16 cellular contexts compared by ENCODE assay signal in the genomic region with DNA sequence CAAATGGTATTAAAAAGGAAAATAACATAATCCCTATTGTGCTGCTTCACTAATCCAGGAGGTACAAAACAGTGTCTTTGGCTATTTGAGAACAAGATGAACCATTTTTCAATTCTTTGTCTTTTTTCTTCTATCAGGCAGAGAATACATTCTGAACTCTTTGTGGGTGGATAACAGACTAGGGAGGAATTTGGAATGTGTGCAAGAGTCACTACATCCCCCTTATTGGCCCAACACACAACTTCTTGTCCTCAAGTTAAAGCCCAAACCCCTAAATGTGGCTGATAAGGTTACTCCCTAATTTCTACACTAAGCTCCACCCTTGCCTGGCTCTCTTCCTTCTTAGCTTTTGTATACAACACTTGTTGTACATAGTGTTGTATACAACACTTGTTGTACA.
DNase-seq lines count a peak whose midpoint lies in the region; ATAC-seq and TF ChIP-seq lines count a peak whose summit lies in the region.
"Had no signal": no experiment of that assay in that cellular context is flagged by ENCODE, and none has a peak within 500 bp of the region (broad histone marks: within the 10 kb centered on the region; RNA-seq: fewer than 3 reads in every experiment).

No MANE protein-coding gene starts in this region.

- no peak overlapping the region for H3K23ac ChIP-seq in IMR-90 (ENCODE audit: low read depth, low read length)

- no peak overlapping the region for H4K5ac ChIP-seq in IMR-90 (ENCODE audit: low read depth, low read length)

- no peak overlapping the region for H4K91ac ChIP-seq in IMR-90 (ENCODE audit: insufficient read depth, low read depth, low read length)

- no peak overlapping the region for H2AK9ac ChIP-seq in IMR-90 (replicated peaks; ENCODE audit: low read depth, low read length, poor library complexity)

- no peaks in the 10 kb centered on the region for H3K27me3 ChIP-seq in IMR-90 (ENCODE audit: control insufficient read depth, insufficient read depth, low read length)
- H3K27me3 ChIP-seq in vagina, result no peaks in the 10 kb centered on the region
- H3K27me3 ChIP-seq: BE2C had no signal

- H3K4me3 Mint-ChIP-seq in activated naive CD4-positive, alpha-beta T cell treated with anti-CD3 and anti-CD28 coated beads for 36 hours, result no peak overlapping the region
- H3K4me3 Mint-ChIP-seq in activated naive CD4-positive, alpha-beta T cell treated with anti-CD3 and anti-CD28 coated beads, Interleukin-2, amount 10 ng/mL, durations not matched to agents 7 days and 5 days, result no peak overlapping the region
- H3K4me3 Mint-ChIP-seq: CD4-positive, alpha-beta memory T cell; IgD-negative memory B cell had no signal

- no TSS peak for BruUV-seq in IMR-90 (replicated peaks; lab: Mats Ljungman, UMichigan)

- no peak for DNase-seq in activated naive CD4-positive, alpha-beta T cell treated with anti-CD3 and anti-CD28 coated beads for 36 hours
- DNase-seq in activated naive CD4-positive, alpha-beta T cell treated with anti-CD3 and anti-CD28 coated beads, Interleukin-2, amount 10 ng/mL, durations not matched to agents 7 days and 5 days, result no peak
- DNase-seq in IMR-90, result no peak
- peak; percentile 26 for DNase-seq in fibroblast of pulmonary artery (ENCODE audit: low read depth)
- DNase-seq in H4 (ENCODE audit: low spot score), result no peak
- DNase-seq in vagina (ENCODE audit: extremely low spot score in 2 of 2), result no peak
- DNase-seq: 8988T; ACHN; BE2C; CD4-positive, alpha-beta memory T cell; DMS79 treated with DMSO at 0.1 percent for 48 hours; EL had no signal

- no peak overlapping the region for H3K4ac ChIP-seq in IMR-90 (ENCODE audit: low read depth, low read length)

- peaks cover 3% of the 10 kb centered on the region; the same call in 1 of the 2 replicates for H3K4me1 ChIP-seq in IMR-90 (ENCODE audit: control insufficient read depth, insufficient read depth, low read length)
- H3K4me1 ChIP-seq in vagina, result no peaks in the 10 kb centered on the region
- H3K4me1 ChIP-seq: BE2C had no signal

- no peak overlapping the region for H3K9ac ChIP-seq in IMR-90 (ENCODE audit: low read depth, low read length)

- peaks cover 0 to 4% of the 10 kb centered on the region in 2 experiments; a peak in 1 of 4 replicates for H3K79me1 ChIP-seq in IMR-90 (ENCODE audit: low read depth in 1 of 2, low read length in 2 of 2)

- intact Hi-C loops in activated naive CD4-positive, alpha-beta T cell treated with anti-CD3 and anti-CD28 coated beads for 36 hours (cut with micrococcal nuclease), result loop anchor here (5.0 kb wide), 2 partner anchors 64 to 136 kb away; no protein-coding TSS in a partner anchor
- intact Hi-C loops in IMR-90 (cut with micrococcal nuclease), result no loop called here
- intact Hi-C loops in vagina (cut with DNase I), result no loop called here

- H2BK20ac ChIP-seq in IMR-90 (ENCODE audit: low read depth, low read length), result no peak overlapping the region

- H3K36me3 Mint-ChIP-seq in activated naive CD4-positive, alpha-beta T cell treated with anti-CD3 and anti-CD28 coated beads for 36 hours (ENCODE audit: low read depth), result no peaks in the 10 kb centered on the region
- no peaks in the 10 kb centered on the region for H3K36me3 Mint-ChIP-seq in activated naive CD4-positive, alpha-beta T cell treated with anti-CD3 and anti-CD28 coated beads, Interleukin-2, amount 10 ng/mL, durations not matched to agents 7 days and 5 days
- H3K36me3 Mint-ChIP-seq: IgD-negative memory B cell had no signal

- 0 out of 2 replicates have a peak, but pooled peaks have one; percentile 24 for ATAC-seq in IMR-90 (ENCODE audit: low read depth)
- ATAC-seq in GM19395 (IDR thresholded peaks at IDR 0.05; ENCODE audit: unreplicated experiment), result no peak
- ATAC-seq: HCT116 had no signal

- CTCF ChIA-PET in activated naive CD4-positive, alpha-beta T cell treated with anti-CD3 and anti-CD28 coated beads for 36 hours (lab: Charles Lee), result no interaction called here
- CTCF ChIA-PET in activated naive CD4-positive, alpha-beta T cell treated with anti-CD3 and anti-CD28 coated beads, Interleukin-2, amount 10 ng/mL, durations not matched to agents 7 days and 5 days (lab: Charles Lee), result interaction anchor here (0.8 kb wide), 1 partner anchor 41 kb away, joined by 3 read pairs; no protein-coding TSS in a partner anchor
- CTCF ChIA-PET in IMR-90 (lab: Yijun Ruan, JAX), result no interaction called here

- H2BK5ac ChIP-seq in IMR-90 (ENCODE audit: low read depth, low read length, poor library complexity, severe bottlenecking), result no peak overlapping the region

- no peaks in the 10 kb centered on the region; the same call in 1 of the 2 replicates for H3K36me3 ChIP-seq in IMR-90 (ENCODE audit: control insufficient read depth, insufficient read depth, low read length)
- no peaks in the 10 kb centered on the region for H3K36me3 ChIP-seq in vagina
- H3K36me3 ChIP-seq: BE2C had no signal

- dilution Hi-C loops in IMR-90 (cut with HindIII; ENCODE audit: low sequenced_read_pairs, unreplicated experiment), result no loop called here

- H4K20me1 ChIP-seq in IMR-90 (ENCODE audit: insufficient read depth, low read length), result no peaks in the 10 kb centered on the region

- no peak for TF ChIP-seq CTCF in IMR-90 (conservative IDR thresholded peaks at IDR 0.05; ENCODE audit: low read depth, low read length)
- TF ChIP-seq CTCF in fibroblast of pulmonary artery (IDR thresholded peaks at IDR 0.05; ENCODE audit: low read length, missing control alignments), result no peak
- no peak for TF ChIP-seq CTCF in vagina (IDR thresholded peaks at IDR 0.05)

- no peak overlapping the region for H3K18ac ChIP-seq in IMR-90 (ENCODE audit: low read depth, low read length)

- peak overlapping the region; percentile 37 for H3K27ac Mint-ChIP-seq in activated naive CD4-positive, alpha-beta T cell treated with anti-CD3 and anti-CD28 coated beads for 36 hours
- no peak overlapping the region for H3K27ac Mint-ChIP-seq in activated naive CD4-positive, alpha-beta T cell treated with anti-CD3 and anti-CD28 coated beads, Interleukin-2, amount 10 ng/mL, durations not matched to agents 7 days and 5 days
- H3K27ac Mint-ChIP-seq: CD4-positive, alpha-beta memory T cell; IgD-negative memory B cell had no signal

- H2BK120ac ChIP-seq in IMR-90 (ENCODE audit: low read depth, low read length), result no peak overlapping the region

- TF ChIP-seq POLR2A in IMR-90 (IDR thresholded peaks at IDR 0.05; ENCODE audit: low read depth, low read length), result no peak
- no peak for TF ChIP-seq POLR2A in vagina (IDR thresholded peaks at IDR 0.05)

- POLR2A ChIA-PET in IMR-90 (lab: Charles Lee; ENCODE audit: unreplicated experiment), result no interaction called here

- H3K27me3 Mint-ChIP-seq in activated naive CD4-positive, alpha-beta T cell treated with anti-CD3 and anti-CD28 coated beads for 36 hours (ENCODE audit: low read depth), result peaks cover 9% of the 10 kb centered on the region
- H3K27me3 Mint-ChIP-seq in activated naive CD4-positive, alpha-beta T cell treated with anti-CD3 and anti-CD28 coated beads, Interleukin-2, amount 10 ng/mL, durations not matched to agents 7 days and 5 days, result no peaks in the 10 kb centered on the region

- H4K8ac ChIP-seq in IMR-90 (ENCODE audit: low read depth in 2 of 2, low read length in 2 of 2), result no peak overlapping the region

- no peak for TF ChIP-seq RAD21 in IMR-90 (IDR thresholded peaks at IDR 0.05; ENCODE audit: low read length)

- H3K9me3 ChIP-seq in IMR-90 (ENCODE audit: control insufficient read depth, insufficient read depth, low read length) (no peaks in the 10 kb centered on the region), vagina (no peaks in the 10 kb centered on the region)
- H3K9me3 ChIP-seq: BE2C had no signal

- H3K4me3 ChIP-seq in IMR-90 (ENCODE audit: insufficient read depth, low read depth, low read length) (no peak overlapping the region), fibroblast of pulmonary artery (replicated peaks; ENCODE audit: low read depth, low read length) (no peak overlapping the region), vagina (no peak overlapping the region)

- H3K14ac ChIP-seq in IMR-90 (replicated peaks; ENCODE audit: low read depth, low read length), result no peak overlapping the region

- H3K9me3 Mint-ChIP-seq in activated naive CD4-positive, alpha-beta T cell treated with anti-CD3 and anti-CD28 coated beads for 36 hours, result no peaks in the 10 kb centered on the region
- peaks cover 2% of the 10 kb centered on the region for H3K9me3 Mint-ChIP-seq in activated naive CD4-positive, alpha-beta T cell treated with anti-CD3 and anti-CD28 coated beads, Interleukin-2, amount 10 ng/mL, durations not matched to agents 7 days and 5 days

- H3K56ac ChIP-seq in IMR-90 (ENCODE audit: extremely low read depth, insufficient read depth, low read length), result no peak overlapping the region

- H2BK15ac ChIP-seq in IMR-90 (ENCODE audit: low read depth, low read length), result no peak overlapping the region

- in situ Hi-C loops in IMR-90 (cut with MboI; ENCODE audit: low sequenced_read_pairs), result no loop called here

- H2AK5ac ChIP-seq in IMR-90 (ENCODE audit: low read depth, low read length), result no peak overlapping the region

- H3K9me1 ChIP-seq in IMR-90 (ENCODE audit: insufficient read depth, low read length), result peaks cover 9% of the 10 kb centered on the region; the same call in 1 of the 2 replicates

- no peak overlapping the region for H3K27ac ChIP-seq in IMR-90 (ENCODE audit: insufficient read depth, low read length)
- no peak overlapping the region for H3K27ac ChIP-seq in vagina
- H3K27ac ChIP-seq: C4-2B had no signal

- H3K4me1 Mint-ChIP-seq in activated naive CD4-positive, alpha-beta T cell treated with anti-CD3 and anti-CD28 coated beads for 36 hours (ENCODE audit: low read depth), result peaks cover 8% of the 10 kb centered on the region
- no peaks in the 10 kb centered on the region for H3K4me1 Mint-ChIP-seq in activated naive CD4-positive, alpha-beta T cell treated with anti-CD3 and anti-CD28 coated beads, Interleukin-2, amount 10 ng/mL, durations not matched to agents 7 days and 5 days
- H3K4me1 Mint-ChIP-seq: CD4-positive, alpha-beta memory T cell; IgD-negative memory B cell had no signal

- no peak overlapping the region for H2AFZ ChIP-seq in IMR-90 (replicated peaks; ENCODE audit: low read length, poor library complexity)

- H3K4me2 ChIP-seq in IMR-90 (ENCODE audit: low read depth, low read length), result no peak overlapping the region

TF ChIP-seq in IMR-90, 13 proteins besides CTCF, POLR2A, EP300 and RAD21 (continues in another document):
- no peak for TF ChIP-seq NFE2L2 (IDR thresholded peaks at IDR 0.05; ENCODE audit: low read depth, low read length)
- TF ChIP-seq MAZ (IDR thresholded peaks at IDR 0.05; ENCODE audit: borderline replicate concordance, low read depth, low read length), result no peak
- no peak for TF ChIP-seq BHLHE40 (IDR thresholded peaks at IDR 0.05; ENCODE audit: low read depth, low read length)
- TF ChIP-seq SMC3 (IDR thresholded peaks at IDR 0.05; ENCODE audit: low read depth, low read length), result no peak
- TF ChIP-seq CHD1 (IDR thresholded peaks at IDR 0.05; ENCODE audit: low read depth, low read length), result no peak
